Comparison of ENCODE assay signal across 8 cellular contexts in the genomic region with DNA sequence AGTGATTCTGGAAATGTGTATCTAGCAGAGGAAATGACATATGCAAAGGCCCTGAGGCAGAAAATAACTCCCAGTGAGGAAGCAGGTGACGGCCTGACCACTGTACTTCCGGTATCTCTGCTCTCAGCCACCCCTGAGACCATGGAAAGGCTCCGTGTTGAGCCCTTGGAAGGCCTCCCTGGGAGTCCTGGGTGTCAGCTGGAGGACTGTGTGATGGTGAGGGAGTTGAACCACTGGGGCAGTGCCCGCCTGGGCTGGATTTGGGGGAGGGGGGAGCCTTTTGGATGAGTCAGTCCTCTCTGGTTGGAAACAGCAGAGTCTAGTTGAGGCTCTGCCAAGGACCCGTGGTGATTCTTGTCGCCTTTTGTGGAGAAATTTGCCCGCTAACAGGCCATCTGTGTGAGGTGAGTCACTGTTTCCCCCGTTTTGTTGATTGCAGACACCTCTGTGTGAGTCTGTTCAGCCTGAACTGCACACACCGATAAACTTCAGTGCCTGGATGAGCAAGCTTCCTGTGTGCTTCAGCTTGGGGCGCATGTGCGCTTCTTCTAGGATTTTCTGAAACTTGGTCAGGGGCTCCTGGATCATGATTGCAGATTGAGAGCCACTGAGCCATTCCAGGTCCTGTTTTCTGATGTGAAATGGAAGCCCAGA.
DNase-seq lines count a peak whose midpoint lies in the region; ATAC-seq and TF ChIP-seq lines count a peak whose summit lies in the region.

No MANE protein-coding gene starts in this region.

- DNase-seq in GM04503 (ENCODE audit: low read depth) (peak; percentile 97), Kasumi-1 (lab: John Stamatoyannopoulos, UW) (peak; percentile 99), progenitor cell of endocrine pancreas (ENCODE audit: low spot score, unreplicated experiment) (no peak)
- peak; percentile 61 to 66 (median 63) for DNase-seq in activated CD4-positive, CD25-positive, alpha-beta regulatory T cell (lab: John Stamatoyannopoulos, UW)
- peak; percentile 57 to 84 for DNase-seq in central memory CD8-positive, alpha-beta T cell (ENCODE audit: low spot score in 2 of 2)

- TF ChIP-seq CTCF in progenitor cell of endocrine pancreas (IDR thresholded peaks at IDR 0.05; ENCODE audit: unreplicated experiment), result no peak

- peaks cover 21 to 26% of the 10 kb centered on the region in 2 donors for H3K4me1 ChIP-seq in muscle layer of duodenum (ENCODE audit: control insufficient read depth in 1 of 2, insufficient read depth in 2 of 2, low read length in 2 of 2)

- no peaks in the 10 kb centered on the region for H3K9me3 Mint-ChIP-seq in central memory CD8-positive, alpha-beta T cell
- no peaks in the 10 kb centered on the region for H3K9me3 Mint-ChIP-seq in stimulated activated memory B cell treated with anti-CD40 and anti-IgM and Interleukin-4, amounts not matched to agents 10 μg/mL and 1 μg/mL and 100 μg/mL, for 72 hours
- no peaks in the 10 kb centered on the region for H3K9me3 Mint-ChIP-seq in progenitor cell of endocrine pancreas (ENCODE audit: low read depth)

- H3K27me3 Mint-ChIP-seq in central memory CD8-positive, alpha-beta T cell, result no peaks in the 10 kb centered on the region
- no peaks in the 10 kb centered on the region for H3K27me3 Mint-ChIP-seq in stimulated activated memory B cell treated with anti-CD40 and anti-IgM and Interleukin-4, amounts not matched to agents 10 μg/mL and 1 μg/mL and 100 μg/mL, for 72 hours
- H3K27me3 Mint-ChIP-seq in progenitor cell of endocrine pancreas, result no peaks in the 10 kb centered on the region

- H3K4me3 ChIP-seq in muscle layer of duodenum (ENCODE audit: low read depth in 1 of 2, low read length in 2 of 2), result peak overlapping the region in 1 of 2 donors; percentile 28

- no peaks in the 10 kb centered on the region for H3K27me3 ChIP-seq in muscle layer of duodenum (ENCODE audit: low read depth, low read length)

- peak overlapping the region; percentile 73 for H3K27ac ChIP-seq in muscle layer of duodenum (ENCODE audit: low read length)

- peaks cover 18% of the 10 kb centered on the region for H3K36me3 Mint-ChIP-seq in central memory CD8-positive, alpha-beta T cell (ENCODE audit: insufficient read depth)
- H3K36me3 Mint-ChIP-seq in stimulated activated memory B cell treated with anti-CD40 and anti-IgM and Interleukin-4, amounts not matched to agents 10 μg/mL and 1 μg/mL and 100 μg/mL, for 72 hours, result no peaks in the 10 kb centered on the region
- H3K36me3 Mint-ChIP-seq in progenitor cell of endocrine pancreas (ENCODE audit: insufficient read depth), result no peaks in the 10 kb centered on the region

- no peaks in the 10 kb centered on the region for H3K36me3 ChIP-seq in muscle layer of duodenum (ENCODE audit: control insufficient read depth in 1 of 2, insufficient read depth in 2 of 2, low read length in 2 of 2)

- H3K4me1 Mint-ChIP-seq in central memory CD8-positive, alpha-beta T cell, result peaks cover 69% of the 10 kb centered on the region
- H3K4me1 Mint-ChIP-seq in stimulated activated memory B cell treated with anti-CD40 and anti-IgM and Interleukin-4, amounts not matched to agents 10 μg/mL and 1 μg/mL and 100 μg/mL, for 72 hours, result peaks cover 99% of the 10 kb centered on the region
- H3K4me1 Mint-ChIP-seq in progenitor cell of endocrine pancreas (ENCODE audit: low read depth), result peaks cover 34% of the 10 kb centered on the region

- peak; percentile 64 for ATAC-seq in GM21786 (IDR thresholded peaks at IDR 0.05; ENCODE audit: unreplicated experiment)
- ATAC-seq in central memory CD8-positive, alpha-beta T cell (replicated peaks; ENCODE audit: extremely low read depth, poor library complexity, severe bottlenecking), result peak; percentile 87
- peak; percentile 93 for ATAC-seq in stimulated activated memory B cell treated with anti-CD40 and anti-IgM and Interleukin-4, amounts not matched to agents 10 μg/mL and 1 μg/mL and 100 μg/mL, for 72 hours

- H3K27ac Mint-ChIP-seq in central memory CD8-positive, alpha-beta T cell (ENCODE audit: low read depth), result peak overlapping the region; percentile 95
- H3K27ac Mint-ChIP-seq in stimulated activated memory B cell treated with anti-CD40 and anti-IgM and Interleukin-4, amounts not matched to agents 10 μg/mL and 1 μg/mL and 100 μg/mL, for 72 hours, result peak overlapping the region; percentile 98
- no peak overlapping the region for H3K27ac Mint-ChIP-seq in progenitor cell of endocrine pancreas

- H3K4me3 Mint-ChIP-seq in central memory CD8-positive, alpha-beta T cell, result peak overlapping the region; percentile 83
- peak overlapping the region; percentile 75 for H3K4me3 Mint-ChIP-seq in stimulated activated memory B cell treated with anti-CD40 and anti-IgM and Interleukin-4, amounts not matched to agents 10 μg/mL and 1 μg/mL and 100 μg/mL, for 72 hours
- no peak overlapping the region for H3K4me3 Mint-ChIP-seq in progenitor cell of endocrine pancreas (ENCODE audit: low read depth)

- no peaks in the 10 kb centered on the region for H3K9me3 ChIP-seq in muscle layer of duodenum (ENCODE audit: control insufficient read depth in 1 of 2, low read length in 2 of 2)
